ENCODE assay signal across 1 cellular context in the genomic region with DNA sequence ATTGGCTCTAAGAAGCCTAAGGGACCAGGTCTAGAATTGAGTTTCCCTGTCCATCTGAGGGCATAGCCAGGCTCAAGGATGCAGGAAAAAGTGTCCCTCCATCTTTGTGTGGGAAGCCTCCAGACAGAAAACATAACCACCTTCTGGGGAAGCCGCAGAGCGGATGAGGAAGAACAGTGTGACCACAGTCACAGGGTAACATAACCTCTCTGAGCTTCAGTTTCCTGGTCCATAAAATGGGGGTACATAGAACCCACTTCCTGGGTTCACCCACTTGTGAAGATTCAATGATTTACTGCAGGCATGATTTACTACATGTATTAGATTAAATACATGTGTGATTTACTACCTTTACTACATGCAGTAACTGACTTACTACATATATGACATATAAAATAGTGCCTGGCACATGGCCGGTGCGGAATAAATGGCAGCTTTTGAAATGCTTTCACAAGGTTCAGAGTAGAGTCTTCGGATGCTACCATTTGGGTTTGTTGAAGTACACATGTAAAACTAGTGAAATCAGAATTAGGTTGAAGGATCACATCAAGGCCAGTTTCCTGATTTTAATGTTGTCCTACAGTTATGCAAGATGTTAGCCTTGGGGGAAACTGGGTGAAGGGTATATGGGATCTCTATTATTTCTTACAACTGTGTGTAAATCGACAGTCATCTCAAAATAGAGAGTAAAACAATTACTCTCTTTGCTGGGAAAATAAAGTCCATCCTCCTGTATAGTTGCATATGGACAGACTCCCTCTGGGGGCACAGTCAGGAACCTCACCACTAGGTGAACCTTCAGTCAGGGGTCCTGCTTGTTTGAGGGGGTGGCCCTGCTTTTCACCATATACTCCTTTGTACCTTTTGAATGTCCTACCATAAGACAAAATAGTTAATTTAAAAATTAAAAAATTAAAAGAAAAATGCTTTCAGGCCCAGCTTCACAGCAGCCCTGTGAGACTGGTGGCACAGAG.
TF ChIP-seq lines count a peak whose summit lies in the region.

No MANE protein-coding gene starts in this region.

TF ChIP-seq in HCT116, 20 proteins besides CTCF, POLR2A, EP300 and RAD21 (continued from another document):
- no peak for TF ChIP-seq CBX3 (IDR thresholded peaks at IDR 0.05; ENCODE audit: low read depth)
- TF ChIP-seq POLR2AphosphoS5 (IDR thresholded peaks at IDR 0.05; ENCODE audit: low read depth, low read length): no peak
- TF ChIP-seq, protein P1, sequence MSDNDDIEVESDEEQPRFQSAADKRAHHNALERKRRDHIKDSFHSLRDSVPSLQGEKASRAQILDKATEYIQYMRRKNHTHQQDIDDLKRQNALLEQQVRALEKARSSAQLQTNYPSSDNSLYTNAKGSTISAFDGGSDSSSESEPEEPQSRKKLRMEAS (IDR thresholded peaks at IDR 0.05): no peak
- TF ChIP-seq, protein P2, sequence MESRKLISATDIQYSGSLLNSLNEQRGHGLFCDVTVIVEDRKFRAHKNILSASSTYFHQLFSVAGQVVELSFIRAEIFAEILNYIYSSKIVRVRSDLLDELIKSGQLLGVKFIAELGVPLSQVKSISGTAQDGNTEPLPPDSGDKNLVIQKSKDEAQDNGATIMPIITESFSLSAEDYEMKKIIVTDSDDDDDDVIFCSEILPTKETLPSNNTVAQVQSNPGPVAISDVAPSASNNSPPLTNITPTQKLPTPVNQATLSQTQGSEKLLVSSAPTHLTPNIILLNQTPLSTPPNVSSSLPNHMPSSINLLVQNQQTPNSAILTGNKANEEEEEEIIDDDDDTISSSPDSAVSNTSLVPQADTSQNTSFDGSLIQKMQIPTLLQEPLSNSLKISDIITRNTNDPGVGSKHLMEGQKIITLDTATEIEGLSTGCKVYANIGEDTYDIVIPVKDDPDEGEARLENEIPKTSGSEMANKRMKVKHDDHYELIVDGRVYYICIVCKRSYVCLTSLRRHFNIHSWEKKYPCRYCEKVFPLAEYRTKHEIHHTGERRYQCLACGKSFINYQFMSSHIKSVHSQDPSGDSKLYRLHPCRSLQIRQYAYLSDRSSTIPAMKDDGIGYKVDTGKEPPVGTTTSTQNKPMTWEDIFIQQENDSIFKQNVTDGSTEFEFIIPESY (IDR thresholded peaks at IDR 0.05; ENCODE audit: extremely low read depth, insufficient replicate concordance, low read length): no peak
